In genomic region chr1:206278683-206279082, GRCh38 we compare ENCODE assay signal across 7 cellular contexts.
DNase-seq lines count a peak whose midpoint lies in the region; ATAC-seq and TF ChIP-seq lines count a peak whose summit lies in the region.
"Not testable (repeated sequence)": the region's sequence is repeated elsewhere in the genome, so short reads cannot be mapped to it uniquely, and the experiment has no call there.

No MANE protein-coding gene starts in this region.

- not testable (repeated sequence) for H3K4ac ChIP-seq in mesendoderm (ENCODE audit: low read depth, low read length)

- not testable (repeated sequence) for H3K27me3 Mint-ChIP-seq in WTC11 (ENCODE audit: low read depth); endodermal cell (ENCODE audit: insufficient read depth)

- POLR2A ChIA-PET in WTC11 (lab: Charles Lee), result not testable (repeated sequence)

- not testable (repeated sequence) for H3K4me3 ChIP-seq in NT2/D1 (ENCODE audit: insufficient read length, low read depth); endodermal cell (ENCODE audit: low read length); right cardiac atrium (ENCODE audit: low read length); mesendoderm (ENCODE audit: low read length)

- H3K36me3 Mint-ChIP-seq in WTC11; endodermal cell (ENCODE audit: low read depth): not testable (repeated sequence)

- 60 to 81% methylated on average over 2 of the region's 4 CpGs for WGBS in endodermal cell (ENCODE audit: insufficient coverage in 1 of 2, insufficient read length in 1 of 2), 2 experiments
- WGBS in right cardiac atrium, result 60% methylated on average over 3 of the region's 4 CpGs
- WGBS in mesendoderm (ENCODE audit: extremely low coverage, insufficient coverage, low lambda C conversion rate), result no CpG with 5 or more reads among the region's 4 CpGs

- not testable (repeated sequence) for H2AK5ac ChIP-seq in mesendoderm (ENCODE audit: low read length)

- H3K18ac ChIP-seq in mesendoderm (ENCODE audit: low read length), result not testable (repeated sequence)

- H3K27ac Mint-ChIP-seq in WTC11, result peak overlapping the region; percentile 47; the same call in 1 of the 2 replicates
- not testable (repeated sequence) for H3K27ac Mint-ChIP-seq in endodermal cell

- H3K4me1 ChIP-seq in NT2/D1 (ENCODE audit: insufficient read depth, insufficient read length); endodermal cell (ENCODE audit: control insufficient read depth, insufficient read depth, low read length); right cardiac atrium (ENCODE audit: control insufficient read depth, insufficient read depth, low read length); mesendoderm (ENCODE audit: control insufficient read depth, low read depth, low read length): not testable (repeated sequence)

- intact Hi-C loops in right cardiac atrium (cut with DNase I), result not testable (repeated sequence)

- not testable (repeated sequence) for H2BK5ac ChIP-seq in mesendoderm (ENCODE audit: low read length)

- CTCF ChIA-PET in WTC11 (lab: Charles Lee), result not testable (repeated sequence)

- ATAC-seq in WTC11, result peak; percentile 74
- ATAC-seq in right cardiac atrium, result peak in 1 of 2 donors; percentile 27

- H4K5ac ChIP-seq in mesendoderm (ENCODE audit: low read length), result not testable (repeated sequence)

- not testable (repeated sequence) for H3K27ac ChIP-seq in endodermal cell (ENCODE audit: low read depth, low read length); right cardiac atrium (ENCODE audit: low read length); mesendoderm (ENCODE audit: low read depth, low read length)

- H3K9ac ChIP-seq in NT2/D1 (ENCODE audit: insufficient read length, low read depth); endodermal cell (ENCODE audit: extremely low read depth, low read length, poor library complexity, severe bottlenecking); mesendoderm (ENCODE audit: low read length): not testable (repeated sequence)

- not testable (repeated sequence) for TF ChIP-seq CTCF in WTC11 (IDR thresholded peaks at IDR 0.05); endodermal cell (conservative IDR thresholded peaks at IDR 0.05)

- H3K36me3 ChIP-seq in NT2/D1 (ENCODE audit: insufficient read depth, insufficient read length, low read length); endodermal cell (ENCODE audit: control insufficient read depth, insufficient read depth, low read length); mesendoderm (ENCODE audit: control insufficient read depth, insufficient read depth, low read length): not testable (repeated sequence)

- not testable (repeated sequence) for H3K23ac ChIP-seq in mesendoderm (ENCODE audit: low read length)

- H2BK15ac ChIP-seq in mesendoderm (replicated peaks; ENCODE audit: low read depth), result not testable (repeated sequence)

- not testable (repeated sequence) for H3K4me3 Mint-ChIP-seq in WTC11, endodermal cell

- not testable (repeated sequence) for H3K9me3 Mint-ChIP-seq in WTC11, endodermal cell

- not testable (repeated sequence) for H3K4me2 ChIP-seq in mesendoderm (ENCODE audit: low read length)

- not testable (repeated sequence) for H2BK120ac ChIP-seq in mesendoderm (ENCODE audit: low read depth, low read length)

- peak; percentile 3 for DNase-seq in Daoy (ENCODE audit: low read depth)
- peak; percentile 0 for DNase-seq in HT1080 (ENCODE audit: low read depth)
- DNase-seq in NT2/D1 (ENCODE audit: low read depth, low spot score), result peak; percentile 0
- DNase-seq in WTC11 (ENCODE audit: low spot score), result not testable (repeated sequence)
- DNase-seq in endodermal cell, result peak; percentile 44
- DNase-seq in right cardiac atrium, result peak in 2 of 3 donors; percentile 4 to 25
- DNase-seq in mesendoderm, result peak; percentile 91

- not testable (repeated sequence) for H4K8ac ChIP-seq in mesendoderm (ENCODE audit: low read depth, low read length)

- not testable (repeated sequence) for H3K79me2 ChIP-seq in mesendoderm (ENCODE audit: control insufficient read depth, insufficient read depth, low read length)

- not testable (repeated sequence) for H3K4me1 Mint-ChIP-seq in WTC11, endodermal cell

- not testable (repeated sequence) for H3K27me3 ChIP-seq in NT2/D1 (ENCODE audit: insufficient read depth, insufficient read length); endodermal cell (ENCODE audit: control insufficient read depth, insufficient read depth, low read length, poor library complexity, severe bottlenecking); right cardiac atrium (ENCODE audit: control insufficient read depth, insufficient read depth); mesendoderm (ENCODE audit: insufficient read depth, low read length, poor library complexity)

- not testable (repeated sequence) for H3K9me3 ChIP-seq in NT2/D1 (ENCODE audit: insufficient read depth, low read length); endodermal cell (ENCODE audit: control insufficient read depth, low read length); right cardiac atrium (ENCODE audit: control insufficient read depth, low read length)

- H3K79me1 ChIP-seq in mesendoderm (ENCODE audit: low read length), result not testable (repeated sequence)

- H3K56ac ChIP-seq in mesendoderm (ENCODE audit: low read length), result not testable (repeated sequence)
